ENCODE assay signal across 8 cellular contexts in genomic region chr16:15093940-15094827, GRCh38. TPM values are rescaled to one million over a fixed set of nuclear protein-coding genes. Genes with fewer than 3 reads are reported as not detected.
DNase-seq lines count a peak whose midpoint lies in the region; ATAC-seq and TF ChIP-seq lines count a peak whose summit lies in the region.
"Not testable (repeated sequence)": the region's sequence is repeated elsewhere in the genome, so short reads cannot be mapped to it uniquely, and the experiment has no call there.

Gene RRN3, minus strand, starts transcription at chr16:15094272. Its CDS starts 39 bp downstream, at chr16:15094233.

- POLR2A ChIA-PET in Panc1 (lab: Charles Lee), result interaction anchor here (0.5 kb wide), 1 partner anchor 438 kb away, joined by 6 read pairs; no protein-coding TSS in a partner anchor

- H3K9me3 Mint-ChIP-seq in activated T-cell treated with anti-CD3 and anti-CD28 coated beads, Interleukin-2, amount 50 U/mL, for 4 hours, result not testable (repeated sequence)

- intact Hi-C loops in Panc1 (cut with micrococcal nuclease; ENCODE audit: unreplicated experiment), result not testable (repeated sequence)

- ATAC-seq in GM21737 (IDR thresholded peaks at IDR 0.05; ENCODE audit: unreplicated experiment) (peak; percentile 98), Panc1 (peak; percentile 100), esophagus mucosa (peak; percentile 100)
- peak; percentile 100 for ATAC-seq in activated T-cell treated with anti-CD3 and anti-CD28 coated beads, Interleukin-2, amount 50 U/mL, for 4 hours

- peak; percentile 55 for DNase-seq in DMS53 treated with DMSO at 0.1 percent for 48 hours (lab: John Stamatoyannopoulos, UW; ENCODE audit: unreplicated experiment)
- DNase-seq in KG1 (lab: John Stamatoyannopoulos, UW), result peak; percentile 77
- peak; percentile 87 for DNase-seq in Panc1 (ENCODE audit: low read depth, low spot score)
- DNase-seq in activated T-cell treated with anti-CD3 and anti-CD28 coated beads, Interleukin-2, amount 50 U/mL, for 4 hours, result peak; percentile 78
- peak; percentile 79 for DNase-seq in stimulated activated CD8-positive, alpha-beta memory T cell treated with anti-CD3 and anti-CD28 coated beads, Interleukin-7, amount 100 ng/mL, for 24 hours (ENCODE audit: low read depth)

- H3K27ac ChIP-seq in Panc1 (ENCODE audit: low read length) (peak within 1 kb of the TSS; percentile 98), muscle layer of duodenum (ENCODE audit: low read length) (peak within 1 kb of the TSS; percentile 74)

- not testable (repeated sequence) for H3K4me1 ChIP-seq in Panc1 (ENCODE audit: control insufficient read depth, insufficient read depth, low read length); muscle layer of duodenum (ENCODE audit: control insufficient read depth in 1 of 2, insufficient read depth in 2 of 2, low read length in 2 of 2)

- not testable (repeated sequence) for H3K27me3 ChIP-seq in Panc1 (ENCODE audit: control insufficient read depth, insufficient read depth, low read length); muscle layer of duodenum (ENCODE audit: low read depth, low read length)

- CTCF ChIA-PET in Panc1 (lab: Charles Lee), result not testable (repeated sequence)

- TF ChIP-seq CTCF in Panc1 (IDR thresholded peaks at IDR 0.05), result not testable (repeated sequence)

- in situ Hi-C loops in Panc1 (cut with HindIII; ENCODE audit: low pct_unique_long_range_greater_than_20kb, low sequenced_read_pairs), result not testable (repeated sequence)

- not testable (repeated sequence) for H3K27me3 Mint-ChIP-seq in activated T-cell treated with anti-CD3 and anti-CD28 coated beads, Interleukin-2, amount 50 U/mL, for 4 hours (ENCODE audit: low read depth)

- H3K4me1 Mint-ChIP-seq in activated T-cell treated with anti-CD3 and anti-CD28 coated beads, Interleukin-2, amount 50 U/mL, for 4 hours (ENCODE audit: low read depth), result peaks cover 16% of the 10 kb centered on the region

- H3K4me3 Mint-ChIP-seq in activated T-cell treated with anti-CD3 and anti-CD28 coated beads, Interleukin-2, amount 50 U/mL, for 4 hours, result peak within 1 kb of the TSS; percentile 97

- H3K4me3 ChIP-seq in Panc1 (ENCODE audit: low read depth in 2 of 2, low read length in 2 of 2) (peak within 1 kb of the TSS; percentile 62 to 73), muscle layer of duodenum (ENCODE audit: low read depth in 1 of 2, low read length in 2 of 2) (peak within 1 kb of the TSS; percentile 68 to 73)

- H3K36me3 Mint-ChIP-seq in activated T-cell treated with anti-CD3 and anti-CD28 coated beads, Interleukin-2, amount 50 U/mL, for 4 hours (ENCODE audit: insufficient read depth), result peaks cover 11% of the 10 kb centered on the region

- not testable (repeated sequence) for H3K9me3 ChIP-seq in Panc1 (ENCODE audit: control insufficient read depth, insufficient read depth, low read depth, low read length); muscle layer of duodenum (ENCODE audit: control insufficient read depth in 1 of 2, low read length in 2 of 2)

- H3K36me3 ChIP-seq in Panc1 (ENCODE audit: control insufficient read depth, insufficient read depth, low read length), result peaks cover 10% of the 10 kb centered on the region
- not testable (repeated sequence) for H3K36me3 ChIP-seq in muscle layer of duodenum (ENCODE audit: control insufficient read depth in 1 of 2, insufficient read depth in 2 of 2, low read length in 2 of 2)

- BruUV-seq in Panc1 (replicated peaks; lab: Mats Ljungman, UMichigan), result TSS peak; percentile 99

RNA-seq across cellular contexts. Expression of gene RRN3, which starts in this region (rescaled TPM):
- total RNA-seq in Panc1 (2021; ENCODE audit: unreplicated experiment) (66.0 TPM), esophagus mucosa (16.5 TPM)
- polyA plus RNA-seq in Panc1 (2012; ENCODE audit: insufficient read length), result 42.9 TPM
- 10 to 100 TPM; 47.5 to 60.7 (median 57.4) TPM for total RNA-seq in activated T-cell treated with anti-CD3 and anti-CD28 coated beads, Interleukin-2, amount 50 U/mL, for 4 hours

Comparison
In these comparisons a context has a peak if more than half of its experiments do, and no peak if none do; other contexts are left out.
1. Peak in every context shown above with its lines: DNase-seq, ATAC-seq, H3K4me3 ChIP-seq and H3K27ac ChIP-seq.